ENCODE assay signal across 8 cellular contexts in genomic region chr18:24397131-24397693, GRCh38. TPM values are rescaled to one million over a fixed set of nuclear protein-coding genes. Genes with fewer than 3 reads are reported as not detected.
DNase-seq lines count a peak whose midpoint lies in the region; ATAC-seq and TF ChIP-seq lines count a peak whose summit lies in the region.

No MANE protein-coding gene starts in this region.

- ATAC-seq in GM18502 (IDR thresholded peaks at IDR 0.05; ENCODE audit: poor library complexity, unreplicated experiment) = peak; percentile 19
- peak; percentile 58 for ATAC-seq in omental fat pad (ENCODE audit: low FRiP score)
- ATAC-seq in GM19455 (IDR thresholded peaks at IDR 0.05; ENCODE audit: unreplicated experiment) = no peak

- no peaks in the 10 kb centered on the region for H3K9me3 ChIP-seq in Peyer's patch
- H3K9me3 ChIP-seq in cardiac muscle cell (ENCODE audit: low read depth) = no peaks in the 10 kb centered on the region

- TF ChIP-seq CTCF in Peyer's patch (IDR thresholded peaks at IDR 0.05) (no peak), cardiac muscle cell (IDR thresholded peaks at IDR 0.05; ENCODE audit: low read depth, low read length) (no peak), omental fat pad (IDR thresholded peaks at IDR 0.05) (no peak)

- H3K27ac ChIP-seq in Peyer's patch (peak overlapping the region; percentile 74 to 87 (median 76)), cardiac muscle cell (peak overlapping the region; percentile 8)

- H3K4me3 ChIP-seq in Peyer's patch = peak overlapping the region; percentile 63 to 82 (median 71)
- H3K4me3 ChIP-seq in cardiac muscle cell = peak overlapping the region; percentile 48

- H3K36me3 ChIP-seq in Peyer's patch (no peaks in the 10 kb centered on the region), cardiac muscle cell (no peaks in the 10 kb centered on the region)

- H3K4me1 ChIP-seq in Peyer's patch = peaks cover 0 to 9% (median 4%) of the 10 kb centered on the region in 4 donors
- H3K4me1 ChIP-seq in cardiac muscle cell (ENCODE audit: low read depth) = no peaks in the 10 kb centered on the region

- DNase-seq in LoVo (ENCODE audit: low spot score) (peak; percentile 55), Peyer's patch (peak in 2 of 3 donors; percentile 58 to 84), amniotic stem cell (lab: John Stamatoyannopoulos, UW) (peak; percentile 49), cardiac muscle cell (ENCODE audit: low read depth in 1 of 2, low spot score in 1 of 2) (peak; percentile 56 to 79), omental fat pad (ENCODE audit: low spot score) (peak; percentile 85), 8988T (no peak)

- TF ChIP-seq POLR2A in Peyer's patch (IDR thresholded peaks at IDR 0.05) = no peak

- H3K27me3 ChIP-seq in Peyer's patch (no peaks in the 10 kb centered on the region), cardiac muscle cell (no peaks in the 10 kb centered on the region)

RNA-seq across cellular contexts. Expression of gene OSBPL1A, which starts 0.4 kb away (rescaled TPM):
- total RNA-seq in Peyer's patch = 10 to 100 TPM; 52.9 to 67.6 (median 59.0) TPM
- 21.9 and 33.3 TPM in 2 replicates for total RNA-seq in cardiac muscle cell
- polyA plus RNA-seq in cardiac muscle cell = 23.1 and 35.1 TPM in 2 replicates
- 100 to 1,000 TPM in 3 of 4 donors, 10 to 100 TPM in 1; 67.1 to 123 (median 109) TPM for total RNA-seq in omental fat pad

RNA-seq across cellular contexts. Expression of gene IMPACT, which starts 29.3 kb away (rescaled TPM):
- total RNA-seq in Peyer's patch = 10 to 100 TPM; 10.3 to 18.2 (median 13.8) TPM
- total RNA-seq in cardiac muscle cell = 15.3 and 15.6 TPM in 2 replicates
- 27.6 and 33.5 TPM in 2 replicates for polyA plus RNA-seq in cardiac muscle cell
- 10 to 100 TPM; 14.9 to 22.9 (median 20.3) TPM for total RNA-seq in omental fat pad
